In the genomic region with DNA sequence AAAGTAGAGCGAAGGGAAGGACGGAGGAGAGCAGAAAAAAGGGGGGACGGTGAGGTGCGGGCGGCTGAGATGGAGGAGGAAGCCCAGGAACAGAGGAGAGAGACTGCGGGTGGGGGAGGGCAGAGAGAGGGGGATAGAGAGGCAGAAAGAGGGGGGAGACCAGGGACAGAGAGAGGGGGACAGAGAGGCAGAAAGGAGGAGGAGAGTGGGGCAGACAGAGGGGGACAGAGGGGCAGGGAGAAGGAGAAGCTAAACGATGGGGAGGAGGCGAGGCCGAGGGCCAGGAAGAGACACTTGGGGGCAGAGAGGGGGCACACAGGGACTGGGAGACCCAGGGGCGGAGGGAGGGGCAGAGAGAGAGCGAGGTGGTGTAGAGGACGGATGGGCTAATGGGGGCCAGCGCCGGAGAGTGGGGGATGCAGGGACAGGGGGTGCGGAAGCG, we compare ENCODE assay signal across 1 cellular context.
TF ChIP-seq lines count a peak whose summit lies in the region.

No MANE protein-coding gene starts in this region.

TF ChIP-seq in HEK293, 187 proteins besides CTCF, POLR2A, EP300 and RAD21 (continued from another document and continues in another):
- no peak for TF ChIP-seq ZNF214 (tag by site-specific recombination; IDR thresholded peaks at IDR 0.05; ENCODE audit: borderline replicate concordance)
- no peak for TF ChIP-seq ZNF416 (tag by site-specific recombination; IDR thresholded peaks at IDR 0.05)
- TF ChIP-seq ZNF121 (tag by site-specific recombination; IDR thresholded peaks at IDR 0.05) = no peak
- no peak for TF ChIP-seq ZNF24 (tag by site-specific recombination; IDR thresholded peaks at IDR 0.05)
- TF ChIP-seq ZNF302 (tag by site-specific recombination; IDR thresholded peaks at IDR 0.05; ENCODE audit: low read depth) = no peak
- no peak for TF ChIP-seq ZNF423 (tag by site-specific recombination; IDR thresholded peaks at IDR 0.05)
- no peak for TF ChIP-seq ZNF138 (tag by site-specific recombination; IDR thresholded peaks at IDR 0.05; ENCODE audit: borderline replicate concordance)
- TF ChIP-seq ZNF133 (tag by site-specific recombination; IDR thresholded peaks at IDR 0.05) = 0 out of 2 replicates have a peak, but pooled peaks have one; percentile 31
- TF ChIP-seq, protein P1, sequence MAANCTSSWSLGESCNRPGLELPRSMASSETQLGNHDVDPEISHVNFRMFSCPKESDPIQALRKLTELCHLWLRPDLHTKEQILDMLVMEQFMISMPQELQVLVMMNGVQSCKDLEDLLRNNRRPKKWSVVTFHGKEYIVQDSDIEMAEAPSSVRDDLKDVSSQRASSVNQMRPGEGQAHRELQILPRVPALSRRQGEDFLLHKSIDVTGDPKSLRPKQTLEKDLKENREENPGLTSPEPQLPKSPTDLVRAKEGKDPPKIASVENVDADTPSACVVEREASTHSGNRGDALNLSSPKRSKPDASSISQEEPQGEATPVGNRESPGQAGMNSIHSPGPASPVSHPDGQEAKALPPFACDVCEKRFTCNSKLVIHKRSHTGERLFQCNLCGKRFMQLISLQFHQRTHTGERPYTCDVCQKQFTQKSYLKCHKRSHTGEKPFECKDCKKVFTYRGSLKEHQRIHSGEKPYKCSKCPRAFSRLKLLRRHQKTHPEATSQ (tag by site-specific recombination; IDR thresholded peaks at IDR 0.05) = no peak
- TF ChIP-seq PRDM6 (tag by site-specific recombination; IDR thresholded peaks at IDR 0.05) = no peak
- TF ChIP-seq, protein P2, sequence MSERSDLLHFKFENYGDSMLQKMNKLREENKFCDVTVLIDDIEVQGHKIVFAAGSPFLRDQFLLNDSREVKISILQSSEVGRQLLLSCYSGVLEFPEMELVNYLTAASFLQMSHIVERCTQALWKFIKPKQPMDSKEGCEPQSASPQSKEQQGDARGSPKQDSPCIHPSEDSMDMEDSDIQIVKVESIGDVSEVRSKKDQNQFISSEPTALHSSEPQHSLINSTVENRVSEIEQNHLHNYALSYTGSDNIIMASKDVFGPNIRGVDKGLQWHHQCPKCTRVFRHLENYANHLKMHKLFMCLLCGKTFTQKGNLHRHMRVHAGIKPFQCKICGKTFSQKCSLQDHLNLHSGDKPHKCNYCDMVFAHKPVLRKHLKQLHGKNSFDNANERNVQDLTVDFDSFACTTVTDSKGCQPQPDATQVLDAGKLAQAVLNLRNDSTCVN (tag by site-specific recombination; optimal IDR thresholded peaks at IDR 0.05) = peak; percentile 20
- TF ChIP-seq ZNF548 (tag by site-specific recombination; IDR thresholded peaks at IDR 0.05) = no peak
- peak; percentile 70; the same call in 1 of the 2 replicates for TF ChIP-seq ZNF248 (tag by site-specific recombination; IDR thresholded peaks at IDR 0.05)
- TF ChIP-seq FEZF1 (tag by site-specific recombination; IDR thresholded peaks at IDR 0.05) = no peak
- no peak for TF ChIP-seq ZNF2 (tag by site-specific recombination; IDR thresholded peaks at IDR 0.05)
- TF ChIP-seq ZNF23 (tag by site-specific recombination; IDR thresholded peaks at IDR 0.05; ENCODE audit: borderline replicate concordance) = no peak
- TF ChIP-seq, protein P3, sequence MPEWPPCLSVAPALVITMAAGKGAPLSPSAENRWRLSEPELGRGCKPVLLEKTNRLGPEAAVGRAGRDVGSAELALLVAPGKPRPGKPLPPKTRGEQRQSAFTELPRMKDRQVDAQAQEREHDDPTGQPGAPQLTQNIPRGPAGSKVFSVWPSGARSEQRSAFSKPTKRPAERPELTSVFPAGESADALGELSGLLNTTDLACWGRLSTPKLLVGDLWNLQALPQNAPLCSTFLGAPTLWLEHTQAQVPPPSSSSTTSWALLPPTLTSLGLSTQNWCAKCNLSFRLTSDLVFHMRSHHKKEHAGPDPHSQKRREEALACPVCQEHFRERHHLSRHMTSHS (tag by site-specific recombination; IDR thresholded peaks at IDR 0.05) = no peak
- peak; percentile 70; the same call in 1 of the 2 replicates for TF ChIP-seq EGR2 (tag by site-specific recombination; IDR thresholded peaks at IDR 0.05; ENCODE audit: low read depth)
- TF ChIP-seq ZNF132 (tag by site-specific recombination; IDR thresholded peaks at IDR 0.05; ENCODE audit: borderline replicate concordance) = no peak
- no peak for TF ChIP-seq ZNF544 (tag by site-specific recombination; IDR thresholded peaks at IDR 0.05)
- no peak for TF ChIP-seq ZNF112 (tag by site-specific recombination; IDR thresholded peaks at IDR 0.05)
- no peak for TF ChIP-seq ZNF433 (tag by site-specific recombination; IDR thresholded peaks at IDR 0.05; ENCODE audit: low read depth)
- no peak for TF ChIP-seq ZSCAN16 (tag by site-specific recombination; IDR thresholded peaks at IDR 0.05)
- TF ChIP-seq ZNF184 (tag by site-specific recombination; IDR thresholded peaks at IDR 0.05) = no peak
- no peak for TF ChIP-seq ZNF677 (tag by site-specific recombination; IDR thresholded peaks at IDR 0.05)
- no peak; the same call in 1 of the 2 replicates for TF ChIP-seq ZIC2 (tag by site-specific recombination; IDR thresholded peaks at IDR 0.05)
- no peak for TF ChIP-seq ZNF776 (tag by site-specific recombination; IDR thresholded peaks at IDR 0.05; ENCODE audit: borderline replicate concordance)
- peak; percentile 49 for TF ChIP-seq WT1 (tag by site-specific recombination; IDR thresholded peaks at IDR 0.05)
- TF ChIP-seq ZNF223 (tag by site-specific recombination; IDR thresholded peaks at IDR 0.05) = 0 out of 2 replicates have a peak, but pooled peaks have one; percentile 11
- TF ChIP-seq ZNF610 (tag by site-specific recombination; IDR thresholded peaks at IDR 0.05; ENCODE audit: borderline replicate concordance) = no peak
- no peak for TF ChIP-seq ZNF704 (tag by site-specific recombination; IDR thresholded peaks at IDR 0.05)
- no peak for TF ChIP-seq ZNF837 (tag by site-specific recombination; IDR thresholded peaks at IDR 0.05)
- TF ChIP-seq PRDM1 (tag by site-specific recombination; IDR thresholded peaks at IDR 0.05) = no peak
- TF ChIP-seq ZNF558 (tag by site-specific recombination; IDR thresholded peaks at IDR 0.05) = no peak
- TF ChIP-seq ZNF585B (tag by site-specific recombination; IDR thresholded peaks at IDR 0.05) = no peak
- TF ChIP-seq ZBTB21 (tag by site-specific recombination; IDR thresholded peaks at IDR 0.05) = no peak
- TF ChIP-seq ZBTB49 (tag by site-specific recombination; IDR thresholded peaks at IDR 0.05; ENCODE audit: low read depth) = no peak
- peak; percentile 28; the same call in 1 of the 2 replicates for TF ChIP-seq SP3 (tag by site-specific recombination; IDR thresholded peaks at IDR 0.05)
- no peak for TF ChIP-seq SALL2 (tag by site-specific recombination; IDR thresholded peaks at IDR 0.05; ENCODE audit: borderline replicate concordance)
- no peak for TF ChIP-seq ZNF670 (tag by site-specific recombination; IDR thresholded peaks at IDR 0.05; ENCODE audit: low read depth)
- TF ChIP-seq ZNF354C (tag by site-specific recombination; IDR thresholded peaks at IDR 0.05; ENCODE audit: borderline replicate concordance, low read depth) = no peak
- no peak for TF ChIP-seq AEBP2 (tag by site-specific recombination; IDR thresholded peaks at IDR 0.05; ENCODE audit: borderline replicate concordance)
- TF ChIP-seq SETDB1 (IDR thresholded peaks at IDR 0.05; ENCODE audit: insufficient read length, low read length) = no peak
- TF ChIP-seq ZNF174 (tag by site-specific recombination; IDR thresholded peaks at IDR 0.05) = no peak
- no peak for TF ChIP-seq ZNF660 (tag by site-specific recombination; IDR thresholded peaks at IDR 0.05)
- peak; percentile 57 for TF ChIP-seq ZNF335 (tag by site-specific recombination; conservative IDR thresholded peaks at IDR 0.05)
- TF ChIP-seq REPIN1 (tag by site-specific recombination; IDR thresholded peaks at IDR 0.05; ENCODE audit: low read depth) = no peak
- TF ChIP-seq ZSCAN18 (tag by site-specific recombination; IDR thresholded peaks at IDR 0.05) = no peak
- no peak for TF ChIP-seq MZF1 (tag by site-specific recombination; IDR thresholded peaks at IDR 0.05; ENCODE audit: borderline replicate concordance)
- no peak for TF ChIP-seq PBX3 (CRISPR knock-in tag; IDR thresholded peaks at IDR 0.05)
- TF ChIP-seq ZNF561 (tag by site-specific recombination; IDR thresholded peaks at IDR 0.05; ENCODE audit: borderline replicate concordance) = no peak
- TF ChIP-seq ZBTB7A (tag by site-specific recombination; IDR thresholded peaks at IDR 0.05; ENCODE audit: low read depth) = no peak
